In the genomic region with DNA sequence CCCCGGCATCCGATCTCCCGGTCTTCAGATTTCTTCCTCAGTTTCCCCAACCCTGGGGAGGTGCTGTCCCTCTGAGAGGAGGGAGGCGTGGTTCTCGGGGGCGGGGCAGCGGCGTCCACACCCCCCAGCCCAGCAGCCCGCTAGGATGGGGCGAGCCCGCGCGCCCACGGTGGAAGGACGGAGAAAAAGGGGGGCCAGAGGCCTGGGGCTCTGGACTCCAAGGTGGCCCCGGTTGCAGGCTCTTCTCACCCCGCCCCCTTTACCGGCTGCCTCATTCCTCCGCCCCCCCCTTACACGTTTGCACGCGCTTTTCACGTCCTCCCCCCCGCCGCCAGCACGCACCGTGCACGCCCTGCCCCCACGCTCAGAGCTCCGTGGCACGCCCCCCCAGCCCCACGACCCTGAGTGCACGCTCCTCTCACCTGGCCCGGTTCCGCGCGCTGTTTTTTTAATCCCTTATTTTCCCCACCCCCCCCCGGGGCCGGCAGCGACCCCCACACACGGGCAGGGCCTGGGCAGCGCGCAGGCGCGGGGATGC, we compare ENCODE assay signal across 9 cellular contexts. TPM values are rescaled to one million over a fixed set of nuclear protein-coding genes. Genes with fewer than 3 reads are reported as not detected.
DNase-seq lines count a peak whose midpoint lies in the region; ATAC-seq and TF ChIP-seq lines count a peak whose summit lies in the region.
"Had no signal": no experiment of that assay in that cellular context is flagged by ENCODE, and none has a peak within 500 bp of the region (broad histone marks: within the 10 kb centered on the region; RNA-seq: fewer than 3 reads in every experiment).

No MANE protein-coding gene starts in this region.

- H3K27me3 ChIP-seq in CD4-positive, alpha-beta memory T cell (ENCODE audit: insufficient read depth, low read length), result no peaks in the 10 kb centered on the region
- H3K27me3 ChIP-seq in spleen (replicated peaks in 1 of 7), result no peaks in the 10 kb centered on the region

- H3K27me3 Mint-ChIP-seq in CD4-positive, alpha-beta memory T cell, result peaks cover 0 to under 1% of the 10 kb centered on the region in 2 donors
- no peaks in the 10 kb centered on the region for H3K27me3 Mint-ChIP-seq in T-helper 2 cell treated with Interferon-gamma antibody and Interleukin-4, amounts not matched to agents 5 μg/mL and 100 μg/mL, for 36 hours (ENCODE audit: low read depth)
- H3K27me3 Mint-ChIP-seq in MCF 10A (ENCODE audit: insufficient read depth, unreplicated experiment) (no peaks in the 10 kb centered on the region), immature natural killer cell (ENCODE audit: low read depth in 3 of 3) (peaks cover 12 to 18% (median 15%) of the 10 kb centered on the region in 3 donors)

- CTCF ChIA-PET in CD4-positive, alpha-beta memory T cell (lab: Charles Lee; ENCODE audit: partially characterized antibody), result no interaction called here
- CTCF ChIA-PET in MCF 10A (lab: Yijun Ruan, JAX), result no interaction called here

- peak overlapping the region in 5 of 7 donors; percentile 48 to 74 (median 71) for H3K27ac Mint-ChIP-seq in CD4-positive, alpha-beta memory T cell
- H3K27ac Mint-ChIP-seq in T-helper 2 cell treated with Interferon-gamma antibody and Interleukin-4, amounts not matched to agents 5 μg/mL and 100 μg/mL, for 36 hours, result no peak overlapping the region
- H3K27ac Mint-ChIP-seq in MCF 10A (ENCODE audit: low read depth, unreplicated experiment), result peak overlapping the region; percentile 33
- peak overlapping the region in 2 of 6 donors; percentile 7 to 50 for H3K27ac Mint-ChIP-seq in immature natural killer cell

- peaks cover 0 to 13% of the 10 kb centered on the region in 2 donors for H3K36me3 Mint-ChIP-seq in CD4-positive, alpha-beta memory T cell
- H3K36me3 Mint-ChIP-seq in T-helper 2 cell treated with Interferon-gamma antibody and Interleukin-4, amounts not matched to agents 5 μg/mL and 100 μg/mL, for 36 hours (ENCODE audit: low read depth), result peaks cover 6% of the 10 kb centered on the region
- H3K36me3 Mint-ChIP-seq in MCF 10A (ENCODE audit: insufficient read depth, unreplicated experiment), result peaks cover 15% of the 10 kb centered on the region
- H3K36me3 Mint-ChIP-seq in immature natural killer cell, result no peaks in the 10 kb centered on the region

- TF ChIP-seq POLR2A in spleen (IDR thresholded peaks at IDR 0.05), result no peak

- H3K36me3 ChIP-seq in CD4-positive, alpha-beta memory T cell (ENCODE audit: insufficient read depth, low read length), result no peaks in the 10 kb centered on the region
- H3K36me3 ChIP-seq in spleen, result no peaks in the 10 kb centered on the region

- H3K9me3 ChIP-seq in CD4-positive, alpha-beta memory T cell (ENCODE audit: control insufficient read depth in 1 of 2, low read length in 2 of 2), result no peaks in the 10 kb centered on the region
- no peaks in the 10 kb centered on the region for H3K9me3 ChIP-seq in spleen

- no TSS peak for BruUV-seq in MCF 10A (replicated peaks; lab: Mats Ljungman, UMichigan)

- no peaks in the 10 kb centered on the region for H3K9me3 Mint-ChIP-seq in CD4-positive, alpha-beta memory T cell
- no peaks in the 10 kb centered on the region for H3K9me3 Mint-ChIP-seq in T-helper 2 cell treated with Interferon-gamma antibody and Interleukin-4, amounts not matched to agents 5 μg/mL and 100 μg/mL, for 36 hours
- H3K9me3 Mint-ChIP-seq in MCF 10A (ENCODE audit: unreplicated experiment) (no peaks in the 10 kb centered on the region), immature natural killer cell (no peaks in the 10 kb centered on the region)

- H3K4me3 Mint-ChIP-seq in CD4-positive, alpha-beta memory T cell, result peak overlapping the region in 7 of 8 donors; percentile 73 to 82 (median 75)
- peak overlapping the region; percentile 57 for H3K4me3 Mint-ChIP-seq in T-helper 2 cell treated with Interferon-gamma antibody and Interleukin-4, amounts not matched to agents 5 μg/mL and 100 μg/mL, for 36 hours
- H3K4me3 Mint-ChIP-seq in MCF 10A (ENCODE audit: unreplicated experiment) (peak overlapping the region; percentile 67), immature natural killer cell (peak overlapping the region; percentile 56 to 86 (median 70))

- POLR2A ChIA-PET in CD4-positive, alpha-beta memory T cell (lab: Charles Lee; ENCODE audit: partially characterized antibody), result interaction anchor here (0.7 to 2.3 kb wide), 7 partner anchors 44 to 360 kb away, joined by 3 to 17 read pairs (median 4); partner anchors contain the start of genes DDX39B, DXO, NELFE and SKIC2
- POLR2A ChIA-PET in MCF 10A (lab: Yijun Ruan, JAX), result interaction anchor here (1.2 to 2.2 kb wide), 7 partner anchors 21 to 198 kb away, joined by 3 to 9 read pairs (median 5); partner anchors contain the start of genes ABHD16A, DXO and LSM2

- H3K4me3 ChIP-seq in CD4-positive, alpha-beta memory T cell (ENCODE audit: low read length in 2 of 2), result peak overlapping the region in 1 of 2 donors; percentile 49
- peak overlapping the region; percentile 42 to 88 (median 63) for H3K4me3 ChIP-seq in spleen

- H3K27ac ChIP-seq in CD4-positive, alpha-beta memory T cell (ENCODE audit: low read depth, low read length), result peak overlapping the region; percentile 58
- H3K27ac ChIP-seq in spleen, result peak overlapping the region; percentile 53 to 92 (median 82)

- no peak for TF ChIP-seq CTCF in MCF 10A (IDR thresholded peaks at IDR 0.05; ENCODE audit: unreplicated experiment)
- TF ChIP-seq CTCF in spleen (IDR thresholded peaks at IDR 0.05 in 8 of 11, conservative IDR thresholded peaks at IDR 0.05 in 3 of 11), result no peak

- peaks cover 34% of the 10 kb centered on the region for H3K4me1 ChIP-seq in CD4-positive, alpha-beta memory T cell (ENCODE audit: insufficient read depth, low read length)
- H3K4me1 ChIP-seq in spleen, result peaks cover 33 to 60% (median 49%) of the 10 kb centered on the region in 6 donors

- peaks cover 17 to 40% (median 29%) of the 10 kb centered on the region in 4 donors for H3K4me1 Mint-ChIP-seq in CD4-positive, alpha-beta memory T cell
- H3K4me1 Mint-ChIP-seq in T-helper 2 cell treated with Interferon-gamma antibody and Interleukin-4, amounts not matched to agents 5 μg/mL and 100 μg/mL, for 36 hours (ENCODE audit: low read depth), result peaks cover 22% of the 10 kb centered on the region
- peaks cover 24% of the 10 kb centered on the region for H3K4me1 Mint-ChIP-seq in MCF 10A (ENCODE audit: insufficient read depth, unreplicated experiment)
- peaks cover 40 to 45% of the 10 kb centered on the region in 2 donors for H3K4me1 Mint-ChIP-seq in immature natural killer cell

- DNase-seq in CD4-positive, alpha-beta memory T cell, result peak; percentile 69 to 77 (median 71)
- DNase-seq in HT-29 (ENCODE audit: low spot score) (peak; percentile 53), MCF 10A (ENCODE audit: unreplicated experiment) (peak; percentile 33), immature natural killer cell (peak; percentile 38 to 57 (median 52)), spleen (peak; percentile 91)
- peak; percentile 40 for DNase-seq in T-helper 2 cell treated with Interferon-gamma antibody and Interleukin-4, amounts not matched to agents 5 μg/mL and 100 μg/mL, for 36 hours (ENCODE audit: low spot score)

- intact Hi-C loops in CD4-positive, alpha-beta memory T cell (cut with micrococcal nuclease), result no loop called here
- intact Hi-C loops in MCF 10A (cut with micrococcal nuclease), result no loop called here
- intact Hi-C loops in spleen (cut with DNase I; ENCODE audit: low total_unique reads), result no loop called here

- no peak for ATAC-seq in HG02798 (IDR thresholded peaks at IDR 0.05; ENCODE audit: poor library complexity, unreplicated experiment)
- no peak for ATAC-seq in GM18867 (IDR thresholded peaks at IDR 0.05; ENCODE audit: unreplicated experiment)

- 0 to 4% (median 2%) methylated on average over 27 to 45 of the region's 45 CpGs for WGBS in spleen, 5 donors

RNA-seq across cellular contexts. Expression of gene ZBTB12, which starts 0.4 kb away (rescaled TPM):
- total RNA-seq in CD4-positive, alpha-beta memory T cell, result 1 to 10 TPM; 2.4 to 2.5 TPM
- polyA plus RNA-seq in CD4-positive, alpha-beta memory T cell, result not detected
- 12.6 and 13.6 TPM in 2 replicates for total RNA-seq in HT-29 (2014; rRNA removed; shearing (Covaris generic))
- total RNA-seq in MCF 10A (2022) (3.6 and 4.0 TPM in 2 replicates), spleen (1 to 10 TPM; 1.3 to 4.6 (median 4.2) TPM)
- polyA plus RNA-seq in immature natural killer cell (not detected), spleen (1 to 10 TPM; 1.5 to 4.3 (median 2.4) TPM)

RNA-seq across cellular contexts. Expression of gene EHMT2, which starts 4.0 kb away (rescaled TPM):
- total RNA-seq in CD4-positive, alpha-beta memory T cell, result 10 to 100 TPM; 79.1 to 82.1 TPM
- 10 to 100 TPM; 24.1 to 47.9 TPM for polyA plus RNA-seq in CD4-positive, alpha-beta memory T cell
- 85.9 and 98.5 TPM in 2 replicates for total RNA-seq in HT-29 (2014; rRNA removed; shearing (Covaris generic))
- total RNA-seq in MCF 10A (2022) (20.2 and 21.8 TPM in 2 replicates), spleen (10 to 100 TPM; 38.6 to 60.7 (median 49.0) TPM)
- polyA plus RNA-seq in immature natural killer cell (10 to 100 TPM; 18.8 to 52.1 (median 21.5) TPM), spleen (10 to 100 TPM; 36.5 to 66.1 (median 57.7) TPM)

RNA-seq across cellular contexts. Expression of gene SLC44A4, which starts 22.7 kb away (rescaled TPM):
- total RNA-seq in CD4-positive, alpha-beta memory T cell, result not detected
- under 1 TPM in 1 of 2 donors, not detected in 1; 0.11 TPM for polyA plus RNA-seq in CD4-positive, alpha-beta memory T cell
- 101 and 124 TPM in 2 replicates for total RNA-seq in HT-29 (2014; rRNA removed; shearing (Covaris generic))
- not detected in 2 replicates for total RNA-seq in MCF 10A (2022)
- polyA plus RNA-seq in immature natural killer cell, result not detected
- total RNA-seq in spleen, result 1 to 10 TPM; 1.0 to 5.9 (median 3.3) TPM
- polyA plus RNA-seq in spleen, result under 1 TPM; 0.20 to 0.83 (median 0.26) TPM
- total RNA-seq: T-helper 2 cell treated with Interferon-gamma antibody and Interleukin-4, amounts not matched to agents 100 ng/mL and 5 ng/mL, for 36 hours had no signal

RNA-seq across cellular contexts. Expression of gene C2, which starts 26.0 kb away (rescaled TPM):
- 1 to 10 TPM; 2.1 to 3.2 TPM for total RNA-seq in CD4-positive, alpha-beta memory T cell
- not detected for polyA plus RNA-seq in CD4-positive, alpha-beta memory T cell
- 0.28 and 0.91 TPM in 2 replicates for total RNA-seq in HT-29 (2014; rRNA removed; shearing (Covaris generic))
- total RNA-seq in MCF 10A (2022) (not detected in 2 replicates), spleen (100 to 1,000 TPM in 2 of 7 donors, 10 to 100 TPM in 5; 62.5 to 173 (median 83.2) TPM)
- polyA plus RNA-seq in immature natural killer cell (under 1 TPM in 1 of 3 donors, not detected in 2; 0.74 TPM), spleen (10 to 100 TPM; 17.2 to 28.4 (median 25.4) TPM)

RNA-seq across cellular contexts. Expression of gene NEU1, which starts 38.9 kb away (rescaled TPM):
- total RNA-seq in CD4-positive, alpha-beta memory T cell, result 10 to 100 TPM; 19.6 to 21.1 TPM
- 10 to 100 TPM; 22.5 to 23.4 TPM for polyA plus RNA-seq in CD4-positive, alpha-beta memory T cell
- 82.3 and 87.1 TPM in 2 replicates for total RNA-seq in HT-29 (2014; rRNA removed; shearing (Covaris generic))
- total RNA-seq in MCF 10A (2022) (19.7 and 43.8 TPM in 2 replicates), spleen (10 to 100 TPM; 28.6 to 60.7 (median 39.0) TPM)
- polyA plus RNA-seq in immature natural killer cell (10 to 100 TPM; 37.5 to 44.9 (median 40.5) TPM), spleen (10 to 100 TPM; 14.0 to 22.6 (median 19.4) TPM)

Comparison
In these comparisons a context has a peak if more than half of its experiments do, and no peak if none do; other contexts are left out.
1. DNase-seq: peak in every context shown above with its lines; median percentile 91 in spleen; 71 in CD4-positive, alpha-beta memory T cell; 53 in HT-29; 52 in immature natural killer cell; 40 in T-helper 2 cell treated with Interferon-gamma antibody and Interleukin-4, amounts not matched to agents 5 μg/mL and 100 μg/mL, for 36 hours; 33 in MCF 10A.
2. RNA of gene SLC44A4, which starts 22.7 kb away (total RNA-seq): 101 to 124 TPM in HT-29; 1.0 to 5.9 TPM in spleen, not detected in CD4-positive, alpha-beta memory T cell and not detected in MCF 10A; every median in the first group is over 10 times any median in the second.
3. Peak in every context shown above with its lines, with median percentiles within 50 percentile points of each other: H3K4me3 Mint-ChIP-seq.